ENCODE assay signal across 8 cellular contexts in the genomic region with DNA sequence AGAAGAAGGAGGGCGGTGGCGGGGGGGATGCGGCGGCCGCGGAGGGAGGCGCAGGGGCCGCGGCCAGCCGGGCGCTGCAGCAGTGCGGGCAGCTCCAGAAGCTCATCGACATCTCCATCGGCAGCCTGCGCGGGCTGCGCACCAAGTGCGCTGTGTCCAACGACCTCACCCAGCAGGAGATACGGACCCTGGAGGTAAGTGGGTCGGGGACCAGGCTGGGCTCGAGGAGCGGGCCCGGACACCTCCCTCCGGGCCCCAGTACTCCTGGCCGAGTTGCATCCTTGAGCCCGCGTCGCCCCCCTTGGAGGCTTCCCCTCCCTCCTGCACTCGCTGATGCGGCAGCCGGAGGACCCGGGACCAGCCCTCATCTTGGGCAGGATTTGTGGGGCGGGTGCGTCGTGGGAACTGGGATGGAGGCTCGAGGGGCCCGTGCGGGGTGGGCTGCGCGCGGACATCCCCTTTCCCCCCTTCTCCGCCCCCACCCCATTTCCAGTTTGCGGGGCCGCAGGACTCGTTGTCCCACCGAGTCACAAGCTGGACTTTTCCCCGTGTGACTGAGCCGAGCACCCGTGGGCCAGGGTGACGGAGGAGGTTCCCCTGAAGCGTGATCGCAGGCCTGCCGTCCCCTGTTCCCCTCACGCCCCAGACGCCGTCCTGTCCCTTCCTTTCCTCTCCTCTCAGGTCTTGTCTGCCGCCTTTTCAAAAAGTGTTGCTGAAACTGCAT. TPM values are rescaled to one million over a fixed set of nuclear protein-coding genes. Genes with fewer than 3 reads are reported as not detected.
DNase-seq lines count a peak whose midpoint lies in the region; ATAC-seq, FAIRE-seq and TF ChIP-seq lines count a peak whose summit lies in the region.

No MANE protein-coding gene starts in this region.

- peak overlapping the region; percentile 73 for H3K4me3 ChIP-seq in A549
- H3K4me3 ChIP-seq in right atrium auricular region: peak overlapping the region; percentile 82 to 89
- peak overlapping the region; percentile 84 for H3K4me3 ChIP-seq in skeletal muscle satellite cell (ENCODE audit: low read length)

- FAIRE-seq in A549 (lab: Jason Lieb, UNC): no peak
- no peak for FAIRE-seq in GM12892 (lab: Jason Lieb, UNC)

- POLR2A ChIA-PET in A549 (lab: Yijun Ruan, JAX): interaction anchor here (0.5 to 1.5 kb wide), 5 partner anchors 27 to 143 kb away, joined by 3 to 12 read pairs (median 5); no protein-coding TSS in a partner anchor

- H3K27ac Mint-ChIP-seq in activated T-cell treated with anti-CD3 and anti-CD28 coated beads, Interleukin-2, amount 50 U/mL, for 72 hours: peak overlapping the region; percentile 93

- DNase-seq in A549 (ENCODE audit: low read depth in 1 of 2, low spot score in 1 of 2) (no peak), right atrium auricular region (ENCODE audit: low spot score) (no peak), GM12892 (ENCODE audit: insufficient read length) (no peak)
- peak in 1 of 2 donors; percentile 24 for DNase-seq in activated T-cell treated with anti-CD3 and anti-CD28 coated beads, Interleukin-2, amount 50 U/mL, for 72 hours

- TF ChIP-seq POLR2A in A549 (IDR thresholded peaks at IDR 0.05; ENCODE audit: low read length): no peak
- TF ChIP-seq POLR2A in GM12892 (IDR thresholded peaks at IDR 0.05; ENCODE audit: low read depth, low read length): no peak

- H3K9me3 ChIP-seq in A549: no peaks in the 10 kb centered on the region
- H3K9me3 ChIP-seq in right atrium auricular region: no peaks in the 10 kb centered on the region
- no peaks in the 10 kb centered on the region for H3K9me3 ChIP-seq in skeletal muscle satellite cell (replicated peaks; ENCODE audit: low read length)

- no peaks in the 10 kb centered on the region for H3K9me3 Mint-ChIP-seq in activated T-cell treated with anti-CD3 and anti-CD28 coated beads, Interleukin-2, amount 50 U/mL, for 72 hours

- peaks cover 59% of the 10 kb centered on the region for H3K4me1 Mint-ChIP-seq in activated T-cell treated with anti-CD3 and anti-CD28 coated beads, Interleukin-2, amount 50 U/mL, for 72 hours (ENCODE audit: low read depth)

- H3K4me1 ChIP-seq in A549: peaks cover 41% of the 10 kb centered on the region
- peaks cover 0 to 22% of the 10 kb centered on the region in 2 donors for H3K4me1 ChIP-seq in right atrium auricular region
- H3K4me1 ChIP-seq in skeletal muscle satellite cell (ENCODE audit: control insufficient read depth, insufficient read depth, low read length): peaks cover 15% of the 10 kb centered on the region

- TF ChIP-seq EP300 in A549 (IDR thresholded peaks at IDR 0.05): no peak

- peak overlapping the region; percentile 86 to 95 for H3K27ac ChIP-seq in A549
- H3K27ac ChIP-seq in right atrium auricular region: peak overlapping the region; percentile 86 to 88

- CTCF ChIA-PET in A549 (lab: Yijun Ruan, JAX): interaction anchor here (0.8 to 8.7 kb wide), 34 partner anchors 8 to 212 kb away, joined by 3 to 141 read pairs (median 4); no protein-coding TSS in a partner anchor

- H3K27me3 ChIP-seq in right atrium auricular region: no peaks in the 10 kb centered on the region
- peaks cover 86% of the 10 kb centered on the region for H3K27me3 ChIP-seq in skeletal muscle satellite cell (ENCODE audit: control insufficient read depth, insufficient read depth, low read length)

- peak overlapping the region; percentile 96 for H3K4me2 ChIP-seq in A549
- peak overlapping the region; percentile 80 for H3K4me2 ChIP-seq in skeletal muscle satellite cell (ENCODE audit: low read length)

- ATAC-seq in A549 (no peak), GM21447 (IDR thresholded peaks at IDR 0.05; ENCODE audit: unreplicated experiment) (peak; percentile 5), HG03342 (IDR thresholded peaks at IDR 0.05; ENCODE audit: unreplicated experiment) (no peak), esophagus mucosa (no peak)
- ATAC-seq in activated T-cell treated with anti-CD3 and anti-CD28 coated beads, Interleukin-2, amount 50 U/mL, for 72 hours (replicated peaks in 1 of 2): no peak

- no peak for TF ChIP-seq CTCF in A549 (IDR thresholded peaks at IDR 0.05)
- no peak for TF ChIP-seq CTCF in right atrium auricular region (IDR thresholded peaks at IDR 0.05)

- H3K36me3 Mint-ChIP-seq in activated T-cell treated with anti-CD3 and anti-CD28 coated beads, Interleukin-2, amount 50 U/mL, for 72 hours (ENCODE audit: insufficient read depth in 2 of 2): peaks cover 5 to 11% of the 10 kb centered on the region in 2 donors

- 6% methylated on average over 45 of the region's 58 CpGs for WGBS in A549 (ENCODE audit: missing lambda C conversion rate)

- no peak for TF ChIP-seq RAD21 in A549 (conservative IDR thresholded peaks at IDR 0.05 in 1 of 2, IDR thresholded peaks at IDR 0.05 in 1 of 2)

- H3K4me3 Mint-ChIP-seq in activated T-cell treated with anti-CD3 and anti-CD28 coated beads, Interleukin-2, amount 50 U/mL, for 72 hours: peak overlapping the region; percentile 96 to 100

- H3K36me3 ChIP-seq in right atrium auricular region (no peaks in the 10 kb centered on the region), skeletal muscle satellite cell (ENCODE audit: insufficient read depth, low read length) (no peaks in the 10 kb centered on the region)

- H3K27me3 Mint-ChIP-seq in activated T-cell treated with anti-CD3 and anti-CD28 coated beads, Interleukin-2, amount 50 U/mL, for 72 hours (ENCODE audit: low read depth): no peaks in the 10 kb centered on the region

- peak overlapping the region; percentile 55 for H3K9ac ChIP-seq in skeletal muscle satellite cell (ENCODE audit: low read depth, low read length)

TF ChIP-seq in A549, 52 proteins besides CTCF, POLR2A, EP300 and RAD21:
- TF ChIP-seq MAFK (IDR thresholded peaks at IDR 0.05; ENCODE audit: partially characterized antibody): peak; percentile 36
- TF ChIP-seq, protein P1, sequence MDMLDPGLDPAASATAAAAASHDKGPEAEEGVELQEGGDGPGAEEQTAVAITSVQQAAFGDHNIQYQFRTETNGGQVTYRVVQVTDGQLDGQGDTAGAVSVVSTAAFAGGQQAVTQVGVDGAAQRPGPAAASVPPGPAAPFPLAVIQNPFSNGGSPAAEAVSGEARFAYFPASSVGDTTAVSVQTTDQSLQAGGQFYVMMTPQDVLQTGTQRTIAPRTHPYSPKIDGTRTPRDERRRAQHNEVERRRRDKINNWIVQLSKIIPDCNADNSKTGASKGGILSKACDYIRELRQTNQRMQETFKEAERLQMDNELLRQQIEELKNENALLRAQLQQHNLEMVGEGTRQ (IDR thresholded peaks at IDR 0.05): no peak

RNA-seq across cellular contexts. Expression of a gene that starts 0.6 kb away (rescaled TPM):
- polyA plus RNA-seq in A549 (2011; rRNA removed) (13.3 and 23.0 TPM in 2 replicates), A549 (2017; fragmentation: RNase III; extraction: RNeasy Plus Mini Kit Qiagen cat#74134 plus additional on column Dnase treatment) (13.5 to 17.1 TPM (median 14.6 TPM) in 3 replicates)
- 7.1 and 8.4 TPM in 2 replicates for polyA plus RNA-seq in A549 (2012; cell fraction: cytosol; rRNA removed)
- 27.8 and 32.1 TPM in 2 replicates for polyA plus RNA-seq in A549 (2012; cell fraction: nucleus; rRNA removed)
- 31.5 and 39.6 TPM in 2 replicates for polyA minus RNA-seq in A549 (2011; rRNA and poly(A)+ RNA removed)
- 100 to 1,000 TPM; 191 to 296 TPM for total RNA-seq in activated T-cell treated with anti-CD3 and anti-CD28 coated beads, Interleukin-2, amount 50 U/mL, for 72 hours
- total RNA-seq in right atrium auricular region (10 to 100 TPM in 1 of 2 donors, 1 to 10 TPM in 1; 7.9 to 10.2 TPM), esophagus mucosa (31.0 TPM)
- total RNA-seq in skeletal muscle satellite cell (2012; rRNA removed): 4.8 and 7.4 TPM in 2 replicates
- polyA plus RNA-seq in GM12892 (2012; ENCODE audit: missing spikeins): 37.7 TPM
